Comparison of ENCODE assay signal across 17 cellular contexts in genomic region chr6:141986457-141986856, GRCh38.
"Had no signal": no experiment of that assay in that cellular context is flagged by ENCODE, and none has a peak within 500 bp of the region (broad histone marks: within the 10 kb centered on the region; RNA-seq: fewer than 3 reads in every experiment).

No MANE protein-coding gene starts in this region.

- H3K36me3 ChIP-seq: gastrocnemius medialis, sigmoid colon, transverse colon had no signal

- H3K27ac Mint-ChIP-seq: naive thymus-derived CD4-positive, alpha-beta T cell; nephron progenitor cell; stimulated activated naive B cell treated with anti-CD40 and anti-IgM and Interleukin-4, amounts not matched to agents 10 μg/mL and 1 μg/mL and 100 μg/mL, for 72 hours had no signal

- H3K4me3 Mint-ChIP-seq: naive thymus-derived CD4-positive, alpha-beta T cell; nephron progenitor cell; stimulated activated naive B cell treated with anti-CD40 and anti-IgM and Interleukin-4, amounts not matched to agents 10 μg/mL and 1 μg/mL and 100 μg/mL, for 72 hours; stimulated activated naive CD8-positive, alpha-beta T cell treated with anti-CD3 and anti-CD28 coated beads, Interleukin-15, amount 100 ng/mL, for 72 hours had no signal

- H3K27me3 Mint-ChIP-seq: stimulated activated naive B cell treated with anti-CD40 and anti-IgM and Interleukin-4, amounts not matched to agents 10 μg/mL and 1 μg/mL and 100 μg/mL, for 72 hours; stimulated activated naive CD8-positive, alpha-beta T cell treated with anti-CD3 and anti-CD28 coated beads, Interleukin-15, amount 100 ng/mL, for 72 hours had no signal

- H3K4me1 ChIP-seq: gastrocnemius medialis, sigmoid colon, testis, transverse colon had no signal

- H3K4me3 ChIP-seq: dorsolateral prefrontal cortex, gastrocnemius medialis, lung, sigmoid colon, skin epidermis, testis, transverse colon had no signal

- H3K27ac ChIP-seq: dorsolateral prefrontal cortex, gastrocnemius medialis, sigmoid colon, skin epidermis, testis, transverse colon had no signal

- H3K9me3 ChIP-seq: gastrocnemius medialis, sigmoid colon, testis, transverse colon had no signal

- H3K36me3 Mint-ChIP-seq: naive thymus-derived CD4-positive, alpha-beta T cell; stimulated activated naive B cell treated with anti-CD40 and anti-IgM and Interleukin-4, amounts not matched to agents 10 μg/mL and 1 μg/mL and 100 μg/mL, for 72 hours had no signal

- H3K9me3 Mint-ChIP-seq: nephron progenitor cell; stimulated activated naive B cell treated with anti-CD40 and anti-IgM and Interleukin-4, amounts not matched to agents 10 μg/mL and 1 μg/mL and 100 μg/mL, for 72 hours; stimulated activated naive CD8-positive, alpha-beta T cell treated with anti-CD3 and anti-CD28 coated beads, Interleukin-15, amount 100 ng/mL, for 72 hours had no signal

- ATAC-seq: gastrocnemius medialis; left colon; left ventricle myocardium superior; naive thymus-derived CD4-positive, alpha-beta T cell; stimulated activated naive B cell treated with anti-CD40 and anti-IgM and Interleukin-4, amounts not matched to agents 10 μg/mL and 1 μg/mL and 100 μg/mL, for 72 hours; stimulated activated naive CD8-positive, alpha-beta T cell treated with anti-CD3 and anti-CD28 coated beads, Interleukin-15, amount 100 ng/mL, for 72 hours had no signal

- H3K4me1 Mint-ChIP-seq: nephron progenitor cell; stimulated activated naive B cell treated with anti-CD40 and anti-IgM and Interleukin-4, amounts not matched to agents 10 μg/mL and 1 μg/mL and 100 μg/mL, for 72 hours; stimulated activated naive CD8-positive, alpha-beta T cell treated with anti-CD3 and anti-CD28 coated beads, Interleukin-15, amount 100 ng/mL, for 72 hours had no signal

- H3K27me3 ChIP-seq: dorsolateral prefrontal cortex, gastrocnemius medialis, sigmoid colon, testis, transverse colon had no signal

- DNase-seq: cortex of kidney; dorsolateral prefrontal cortex; effector CD8-positive, alpha-beta T cell; gastrocnemius medialis; left colon; left ventricle myocardium superior; naive thymus-derived CD4-positive, alpha-beta T cell; nephron progenitor cell; sigmoid colon; stimulated activated CD4-positive, alpha-beta T cell treated with anti-CD3 and anti-CD28 coated beads, Interleukin-2, amount 100 ng/mL, for 24 hours; stimulated activated CD4-positive, alpha-beta T cell treated with anti-CD3 and anti-CD28 coated beads, Interleukin-4, amount 100 ng/mL, for 4 hours; stimulated activated naive B cell treated with anti-CD40 and anti-IgM and Interleukin-4, amounts not matched to agents 10 μg/mL and 1 μg/mL and 100 μg/mL, for 72 hours; stimulated activated naive CD8-positive, alpha-beta T cell treated with anti-CD3 and anti-CD28 coated beads, Interleukin-15, amount 100 ng/mL, for 72 hours; testis; transverse colon had no signal
